In genomic region chr21:44375686-44376320, GRCh38 we compare ENCODE assay signal across 21 cellular contexts. TPM values are rescaled to one million over a fixed set of nuclear protein-coding genes. Genes with fewer than 3 reads are reported as not detected.
DNase-seq lines count a peak whose midpoint lies in the region; ATAC-seq and TF ChIP-seq lines count a peak whose summit lies in the region.
"Had no signal": no experiment of that assay in that cellular context is flagged by ENCODE, and none has a peak within 500 bp of the region (broad histone marks: within the 10 kb centered on the region; RNA-seq: fewer than 3 reads in every experiment).

No MANE protein-coding gene starts in this region.

- POLR2A ChIA-PET in activated naive CD8-positive, alpha-beta T cell treated with anti-CD3 and anti-CD28 coated beads, Interleukin-2, amount 10 ng/mL, durations not matched to agents 7 days and 5 days (lab: Charles Lee), result interaction anchor here (0.5 kb wide), 1 partner anchor 661 kb away, joined by 3 read pairs; no protein-coding TSS in a partner anchor

- peak; percentile 26 for DNase-seq in activated T-cell treated with anti-CD3 and anti-CD28 coated beads, Interleukin-2, amount 50 U/mL, for 24 hours
- DNase-seq in activated T-cell treated with anti-CD3 and anti-CD28 coated beads, Interleukin-2, amount 50 U/mL, for 4 hours, result no peak
- peak; percentile 23 for DNase-seq in activated naive CD8-positive, alpha-beta T cell treated with anti-CD3 and anti-CD28 coated beads, Interleukin-2, amount 10 ng/mL, durations not matched to agents 7 days and 5 days
- DNase-seq in mesenteric fat pad (ENCODE audit: low spot score), result peak; percentile 55
- DNase-seq in type B pancreatic cell (ENCODE audit: extremely low spot score, unreplicated experiment), result peak; percentile 57
- no peak for DNase-seq in CD1c-positive myeloid dendritic cell (ENCODE audit: extremely low spot score)
- no peak for DNase-seq in DMS53 (lab: John Stamatoyannopoulos, UW)
- DNase-seq: activated CD4-positive, alpha-beta T cell treated with anti-CD3 and anti-CD28 coated beads for 1 hour; cortex of kidney; DMS79 treated with DMSO at 0.1 percent for 48 hours; foreskin melanocyte; IMR-90; MG63; NCI-H146; NCI-H748 treated with DMSO at 0.1 percent for 48 hours; stimulated activated CD4-positive, alpha-beta T cell treated with anti-CD3 and anti-CD28 coated beads, Interleukin-2, amount 100 ng/mL, for 24 hours; T-helper 9 cell had no signal

- H3K9me3 Mint-ChIP-seq in activated T-cell treated with anti-CD3 and anti-CD28 coated beads, Interleukin-2, amount 50 U/mL, for 24 hours, result no peaks in the 10 kb centered on the region
- H3K9me3 Mint-ChIP-seq in activated T-cell treated with anti-CD3 and anti-CD28 coated beads, Interleukin-2, amount 50 U/mL, for 4 hours, result no peaks in the 10 kb centered on the region
- peaks cover 14% of the 10 kb centered on the region for H3K9me3 Mint-ChIP-seq in activated naive CD8-positive, alpha-beta T cell treated with anti-CD3 and anti-CD28 coated beads, Interleukin-2, amount 10 ng/mL, durations not matched to agents 7 days and 5 days
- H3K9me3 Mint-ChIP-seq in type B pancreatic cell, result peaks cover 6% of the 10 kb centered on the region

- H3K4me3 Mint-ChIP-seq in activated T-cell treated with anti-CD3 and anti-CD28 coated beads, Interleukin-2, amount 50 U/mL, for 24 hours, result no peak overlapping the region
- no peak overlapping the region for H3K4me3 Mint-ChIP-seq in activated T-cell treated with anti-CD3 and anti-CD28 coated beads, Interleukin-2, amount 50 U/mL, for 4 hours
- H3K4me3 Mint-ChIP-seq in activated naive CD8-positive, alpha-beta T cell treated with anti-CD3 and anti-CD28 coated beads, Interleukin-2, amount 10 ng/mL, durations not matched to agents 7 days and 5 days, result peak overlapping the region; percentile 69
- H3K4me3 Mint-ChIP-seq in type B pancreatic cell, result no peak overlapping the region
- H3K4me3 Mint-ChIP-seq: CD4-positive, CD25-positive, alpha-beta regulatory T cell; GM23338 had no signal

- H3K27me3 Mint-ChIP-seq in activated T-cell treated with anti-CD3 and anti-CD28 coated beads, Interleukin-2, amount 50 U/mL, for 24 hours, result no peaks in the 10 kb centered on the region
- peaks cover 1% of the 10 kb centered on the region for H3K27me3 Mint-ChIP-seq in activated T-cell treated with anti-CD3 and anti-CD28 coated beads, Interleukin-2, amount 50 U/mL, for 4 hours (ENCODE audit: low read depth)
- H3K27me3 Mint-ChIP-seq in activated naive CD8-positive, alpha-beta T cell treated with anti-CD3 and anti-CD28 coated beads, Interleukin-2, amount 10 ng/mL, durations not matched to agents 7 days and 5 days, result peaks cover 12% of the 10 kb centered on the region
- peaks cover 34% of the 10 kb centered on the region for H3K27me3 Mint-ChIP-seq in type B pancreatic cell
- H3K27me3 Mint-ChIP-seq: CD4-positive, CD25-positive, alpha-beta regulatory T cell had no signal

- no peak for TF ChIP-seq CTCF in type B pancreatic cell (conservative IDR thresholded peaks at IDR 0.05)

- H3K27ac Mint-ChIP-seq in activated T-cell treated with anti-CD3 and anti-CD28 coated beads, Interleukin-2, amount 50 U/mL, for 24 hours, result no peak overlapping the region
- peak overlapping the region; percentile 78 for H3K27ac Mint-ChIP-seq in activated naive CD8-positive, alpha-beta T cell treated with anti-CD3 and anti-CD28 coated beads, Interleukin-2, amount 10 ng/mL, durations not matched to agents 7 days and 5 days
- no peak overlapping the region for H3K27ac Mint-ChIP-seq in type B pancreatic cell
- H3K27ac Mint-ChIP-seq: CD4-positive, CD25-positive, alpha-beta regulatory T cell; GM23338 had no signal

- H3K4me1 Mint-ChIP-seq in activated T-cell treated with anti-CD3 and anti-CD28 coated beads, Interleukin-2, amount 50 U/mL, for 24 hours (ENCODE audit: low read depth), result peaks cover 20% of the 10 kb centered on the region
- H3K4me1 Mint-ChIP-seq in activated T-cell treated with anti-CD3 and anti-CD28 coated beads, Interleukin-2, amount 50 U/mL, for 4 hours (ENCODE audit: low read depth), result peaks cover 22% of the 10 kb centered on the region
- peaks cover 31% of the 10 kb centered on the region for H3K4me1 Mint-ChIP-seq in activated naive CD8-positive, alpha-beta T cell treated with anti-CD3 and anti-CD28 coated beads, Interleukin-2, amount 10 ng/mL, durations not matched to agents 7 days and 5 days
- H3K4me1 Mint-ChIP-seq in type B pancreatic cell (ENCODE audit: unreplicated experiment), result no peaks in the 10 kb centered on the region

- ATAC-seq in activated T-cell treated with anti-CD3 and anti-CD28 coated beads, Interleukin-2, amount 50 U/mL, for 4 hours, result no peak
- ATAC-seq in activated naive CD8-positive, alpha-beta T cell treated with anti-CD3 and anti-CD28 coated beads, Interleukin-2, amount 10 ng/mL, durations not matched to agents 7 days and 5 days (ENCODE audit: low read depth), result no peak
- no peak for ATAC-seq in HG03095 (IDR thresholded peaks at IDR 0.05; ENCODE audit: unreplicated experiment)
- ATAC-seq: GM23338 had no signal

- peaks cover 71% of the 10 kb centered on the region for H3K36me3 Mint-ChIP-seq in activated T-cell treated with anti-CD3 and anti-CD28 coated beads, Interleukin-2, amount 50 U/mL, for 24 hours (ENCODE audit: low read depth)
- H3K36me3 Mint-ChIP-seq in activated T-cell treated with anti-CD3 and anti-CD28 coated beads, Interleukin-2, amount 50 U/mL, for 4 hours (ENCODE audit: insufficient read depth), result peaks cover 3% of the 10 kb centered on the region
- H3K36me3 Mint-ChIP-seq in activated naive CD8-positive, alpha-beta T cell treated with anti-CD3 and anti-CD28 coated beads, Interleukin-2, amount 10 ng/mL, durations not matched to agents 7 days and 5 days, result peaks cover 84% of the 10 kb centered on the region
- no peaks in the 10 kb centered on the region for H3K36me3 Mint-ChIP-seq in type B pancreatic cell
- H3K36me3 Mint-ChIP-seq: CD4-positive, CD25-positive, alpha-beta regulatory T cell had no signal

RNA-seq across cellular contexts. Expression of gene TRPM2, which starts 22.4 kb away (rescaled TPM):
- 10 to 100 TPM in 1 of 3 donors, 1 to 10 TPM in 1, under 1 TPM in 1; 0.95 to 21.6 (median 2.5) TPM for total RNA-seq in activated T-cell treated with anti-CD3 and anti-CD28 coated beads, Interleukin-2, amount 50 U/mL, for 4 hours
- total RNA-seq in activated naive CD8-positive, alpha-beta T cell treated with anti-CD3 and anti-CD28 coated beads, Interleukin-2, amount 10 ng/mL, durations not matched to agents 7 days and 5 days, result 10 to 100 TPM; 29.6 to 31.1 TPM
- total RNA-seq in mesenteric fat pad (12.0 TPM), type B pancreatic cell (ENCODE audit: low replicate concordance) (0.05 and 0.07 TPM in 2 replicates)
- total RNA-seq: IMR-90, osteocyte had no signal

RNA-seq across cellular contexts. Expression of gene CFAP410, which starts 36.6 kb away (rescaled TPM):
- total RNA-seq in activated T-cell treated with anti-CD3 and anti-CD28 coated beads, Interleukin-2, amount 50 U/mL, for 4 hours, result 10 to 100 TPM; 30.2 to 32.7 (median 30.5) TPM
- total RNA-seq in activated naive CD8-positive, alpha-beta T cell treated with anti-CD3 and anti-CD28 coated beads, Interleukin-2, amount 10 ng/mL, durations not matched to agents 7 days and 5 days, result 10 to 100 TPM; 23.7 TPM
- 17.4 TPM for total RNA-seq in mesenteric fat pad
- 15.1 and 23.1 TPM in 2 replicates for total RNA-seq in type B pancreatic cell (ENCODE audit: low replicate concordance)

Comparison
In these comparisons a context has a peak if more than half of its experiments do, and no peak if none do; other contexts are left out.
1. DNase-seq: peak in activated T-cell treated with anti-CD3 and anti-CD28 coated beads, Interleukin-2, amount 50 U/mL, for 24 hours (single experiment), activated naive CD8-positive, alpha-beta T cell treated with anti-CD3 and anti-CD28 coated beads, Interleukin-2, amount 10 ng/mL, durations not matched to agents 7 days and 5 days (single experiment), mesenteric fat pad (single experiment) and type B pancreatic cell (single experiment); none in activated T-cell treated with anti-CD3 and anti-CD28 coated beads, Interleukin-2, amount 50 U/mL, for 4 hours (single experiment), CD1c-positive myeloid dendritic cell (single experiment) and DMS53 (single experiment).